10 cellular contexts compared by ENCODE assay signal in genomic region chr11:75263944-75264349, GRCh38. TPM values are rescaled to one million over a fixed set of nuclear protein-coding genes. Genes with fewer than 3 reads are reported as not detected.
DNase-seq lines count a peak whose midpoint lies in the region; ATAC-seq, FAIRE-seq and TF ChIP-seq lines count a peak whose summit lies in the region.
"Had no signal": no experiment of that assay in that cellular context is flagged by ENCODE, and none has a peak within 500 bp of the region (broad histone marks: within the 10 kb centered on the region; RNA-seq: fewer than 3 reads in every experiment).

No MANE protein-coding gene starts in this region.

- no peaks in the 10 kb centered on the region for H3K27me3 ChIP-seq in left lung

- ATAC-seq in activated T-helper 17 cell treated with anti-CD3 and anti-CD28 coated beads, Interleukin-2, amount 50 U/mL, for 72 hours (replicated peaks), result peak; percentile 75
- ATAC-seq in left lung, result peak; percentile 7

- H3K4me3 ChIP-seq in AG10803 (ENCODE audit: low read length) (no peak overlapping the region), left lung (no peak overlapping the region)

- no peak overlapping the region for H3K4me3 Mint-ChIP-seq in activated T-helper 17 cell treated with anti-CD3 and anti-CD28 coated beads, Interleukin-2, amount 50 U/mL, for 72 hours

- TF ChIP-seq CTCF in AG10803 (conservative IDR thresholded peaks at IDR 0.05; ENCODE audit: low read length), result no peak
- TF ChIP-seq CTCF in left lung (IDR thresholded peaks at IDR 0.05), result no peak

- intact Hi-C loops in left lung (cut with DNase I), result no loop called here

- H3K4me1 Mint-ChIP-seq in activated T-helper 17 cell treated with anti-CD3 and anti-CD28 coated beads, Interleukin-2, amount 50 U/mL, for 72 hours, result peaks cover 21% of the 10 kb centered on the region

- TF ChIP-seq POLR2A in GM12892 (IDR thresholded peaks at IDR 0.05; ENCODE audit: low read depth, low read length), result no peak

- peak overlapping the region in 1 of 2 donors; percentile 53 for H3K27ac ChIP-seq in left lung

- DNase-seq in AG10803 (ENCODE audit: low read depth) (peak; percentile 33), EH (ENCODE audit: low read depth) (peak; percentile 15), left lung (peak in 1 of 2 donors; percentile 48), GM12892 (ENCODE audit: insufficient read length) (no peak), hypothalamus (lab: John Stamatoyannopoulos, UW) (no peak), NCI-H146 treated with DMSO at 0.1 percent for 48 hours (lab: John Stamatoyannopoulos, UW; ENCODE audit: unreplicated experiment) (no peak)
- no peak for DNase-seq in activated CD4-positive, CD25-positive, alpha-beta regulatory T cell (lab: John Stamatoyannopoulos, UW)
- DNase-seq: DMS79, NCI-H446 treated with DMSO at 0.1 percent for 48 hours had no signal

- H3K36me3 Mint-ChIP-seq in activated T-helper 17 cell treated with anti-CD3 and anti-CD28 coated beads, Interleukin-2, amount 50 U/mL, for 72 hours (ENCODE audit: low read depth), result no peaks in the 10 kb centered on the region

- H3K9me3 ChIP-seq in left lung, result no peaks in the 10 kb centered on the region

- FAIRE-seq in GM12892 (lab: Jason Lieb, UNC), result no peak

- no peaks in the 10 kb centered on the region for H3K9me3 Mint-ChIP-seq in activated T-helper 17 cell treated with anti-CD3 and anti-CD28 coated beads, Interleukin-2, amount 50 U/mL, for 72 hours

- peaks cover 0 to 42% of the 10 kb centered on the region in 2 donors for H3K36me3 ChIP-seq in left lung

- peak overlapping the region; percentile 41 for H3K27ac Mint-ChIP-seq in activated T-helper 17 cell treated with anti-CD3 and anti-CD28 coated beads, Interleukin-2, amount 50 U/mL, for 72 hours

- H3K27me3 Mint-ChIP-seq in activated T-helper 17 cell treated with anti-CD3 and anti-CD28 coated beads, Interleukin-2, amount 50 U/mL, for 72 hours, result no peaks in the 10 kb centered on the region

- peaks cover 0 to 41% of the 10 kb centered on the region in 2 donors for H3K4me1 ChIP-seq in left lung

RNA-seq across cellular contexts. Expression of gene TPBGL, which starts 23.4 kb away (rescaled TPM):
- under 1 TPM; 0.26 to 0.40 TPM for total RNA-seq in activated T-helper 17 cell treated with anti-CD3 and anti-CD28 coated beads, Interleukin-2, amount 50 U/mL, for 72 hours
- 1 to 10 TPM in 1 of 2 donors, under 1 TPM in 1; 0.70 to 1.3 TPM for total RNA-seq in left lung
- not detected for polyA plus RNA-seq in GM12892 (2012; ENCODE audit: missing spikeins)

Comparison
In these comparisons a context has a peak if more than half of its experiments do, and no peak if none do; other contexts are left out.
1. DNase-seq: peak in AG10803 (single experiment) and EH (single experiment); none in activated CD4-positive, CD25-positive, alpha-beta regulatory T cell (0 of 4), GM12892 (single experiment), hypothalamus (0 of 51) and NCI-H146 treated with DMSO at 0.1 percent for 48 hours (single experiment).